ENCODE assay signal across 15 cellular contexts in the genomic region with DNA sequence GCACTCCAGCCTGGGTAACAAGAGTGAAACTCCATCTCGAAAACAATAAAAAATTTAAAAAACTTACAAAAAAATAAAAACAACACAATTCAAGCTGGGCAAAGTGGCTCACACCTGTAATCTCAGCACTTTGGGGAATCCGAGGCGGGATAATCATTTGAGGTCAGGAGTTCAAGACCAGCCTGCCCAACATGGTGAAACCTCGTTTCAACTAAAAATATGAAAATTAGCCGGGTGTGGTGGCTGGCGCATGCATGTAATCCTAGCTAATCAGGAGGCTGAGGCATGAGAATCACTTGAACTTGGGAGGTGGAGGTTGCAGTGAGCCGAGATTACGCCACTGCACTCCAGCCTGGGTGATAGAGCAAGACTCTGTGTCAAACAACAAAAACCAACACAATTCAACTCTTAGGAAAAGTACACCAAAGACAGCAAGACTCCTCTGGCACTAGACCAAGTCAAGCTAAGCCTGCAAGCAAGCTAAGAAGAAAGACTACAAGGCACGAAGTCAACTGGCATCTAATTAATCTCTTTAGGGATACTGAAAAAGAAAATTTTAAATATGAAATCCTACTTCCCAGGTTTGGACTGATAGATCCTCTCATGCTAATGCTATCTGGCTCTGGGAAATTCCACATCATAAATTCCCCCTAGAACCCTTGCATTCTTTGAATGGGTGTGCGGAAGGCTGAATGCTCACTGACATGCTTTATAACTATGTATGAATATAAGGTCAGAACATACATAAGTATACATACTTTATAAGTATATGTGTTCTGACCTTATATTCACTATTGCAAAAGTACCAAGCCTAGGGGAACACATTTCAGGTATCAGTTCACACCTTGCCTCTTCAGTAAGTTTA. TPM values are rescaled to one million over a fixed set of nuclear protein-coding genes. Genes with fewer than 3 reads are reported as not detected.
DNase-seq lines count a peak whose midpoint lies in the region; ATAC-seq and TF ChIP-seq lines count a peak whose summit lies in the region.
"Had no signal": no experiment of that assay in that cellular context is flagged by ENCODE, and none has a peak within 500 bp of the region (broad histone marks: within the 10 kb centered on the region; RNA-seq: fewer than 3 reads in every experiment).

No MANE protein-coding gene starts in this region.

- 71 to 72% methylated on average over 10 of the region's 10 CpGs for WGBS in thyroid gland, 2 donors

- no peaks in the 10 kb centered on the region for H3F3A ChIP-seq in neural progenitor cell (ENCODE audit: low read depth)

- H3K27ac ChIP-seq in neural progenitor cell = no peak overlapping the region
- peak overlapping the region; percentile 85 to 93 (median 90) for H3K27ac ChIP-seq in thyroid gland
- no peak overlapping the region for H3K27ac ChIP-seq in tibial artery
- H3K27ac ChIP-seq: BLaER1 had no signal

- H3K79me2 ChIP-seq in neural progenitor cell (ENCODE audit: low read depth) = no peaks in the 10 kb centered on the region

- ATAC-seq in GM19395 (IDR thresholded peaks at IDR 0.05; ENCODE audit: unreplicated experiment) = no peak

- no peaks in the 10 kb centered on the region for H3K27me3 Mint-ChIP-seq in activated naive CD4-positive, alpha-beta T cell treated with anti-CD3 and anti-CD28 coated beads, Interleukin-2, amount 10 ng/mL, durations not matched to agents 7 days and 5 days
- no peaks in the 10 kb centered on the region for H3K27me3 Mint-ChIP-seq in activated naive CD4-positive, alpha-beta T cell treated with anti-CD3 and anti-CD28 coated beads for 36 hours (ENCODE audit: low read depth)
- H3K27me3 Mint-ChIP-seq in neural progenitor cell (ENCODE audit: insufficient read depth, low read depth) = peaks cover 3% of the 10 kb centered on the region

- H3K27ac Mint-ChIP-seq in activated naive CD4-positive, alpha-beta T cell treated with anti-CD3 and anti-CD28 coated beads, Interleukin-2, amount 10 ng/mL, durations not matched to agents 7 days and 5 days = peak overlapping the region; percentile 21
- no peak overlapping the region for H3K27ac Mint-ChIP-seq in activated naive CD4-positive, alpha-beta T cell treated with anti-CD3 and anti-CD28 coated beads for 36 hours
- H3K27ac Mint-ChIP-seq in neural progenitor cell = no peak overlapping the region

- peaks cover 63% of the 10 kb centered on the region for H3K4me1 Mint-ChIP-seq in activated naive CD4-positive, alpha-beta T cell treated with anti-CD3 and anti-CD28 coated beads, Interleukin-2, amount 10 ng/mL, durations not matched to agents 7 days and 5 days
- peaks cover 58% of the 10 kb centered on the region for H3K4me1 Mint-ChIP-seq in activated naive CD4-positive, alpha-beta T cell treated with anti-CD3 and anti-CD28 coated beads for 36 hours (ENCODE audit: low read depth)
- peaks cover 19% of the 10 kb centered on the region for H3K4me1 Mint-ChIP-seq in neural progenitor cell

- H3K4me3 ChIP-seq in neural progenitor cell (no peak overlapping the region), thyroid gland (replicated peaks in 1 of 3) (no peak overlapping the region), tibial artery (no peak overlapping the region)
- H3K4me3 ChIP-seq: BLaER1, HAP-1 had no signal

- TF ChIP-seq POLR2A in thyroid gland (IDR thresholded peaks at IDR 0.05) = no peak

- H3K36me3 Mint-ChIP-seq in activated naive CD4-positive, alpha-beta T cell treated with anti-CD3 and anti-CD28 coated beads, Interleukin-2, amount 10 ng/mL, durations not matched to agents 7 days and 5 days = peaks cover 47% of the 10 kb centered on the region
- peaks cover 13% of the 10 kb centered on the region for H3K36me3 Mint-ChIP-seq in activated naive CD4-positive, alpha-beta T cell treated with anti-CD3 and anti-CD28 coated beads for 36 hours (ENCODE audit: low read depth)
- peaks cover 6% of the 10 kb centered on the region for H3K36me3 Mint-ChIP-seq in neural progenitor cell

- H3K27me3 ChIP-seq in neural progenitor cell = no peaks in the 10 kb centered on the region
- H3K27me3 ChIP-seq in thyroid gland = no peaks in the 10 kb centered on the region
- H3K27me3 ChIP-seq in tibial artery = peaks cover 0 to under 1% of the 10 kb centered on the region in 2 donors
- H3K27me3 ChIP-seq: BLaER1 had no signal

- H3K36me3 ChIP-seq in neural progenitor cell (no peaks in the 10 kb centered on the region), thyroid gland (no peaks in the 10 kb centered on the region), tibial artery (no peaks in the 10 kb centered on the region)
- H3K36me3 ChIP-seq: BLaER1, HAP-1 had no signal

- H3K9me3 ChIP-seq in neural progenitor cell (ENCODE audit: low read depth) (no peaks in the 10 kb centered on the region), thyroid gland (no peaks in the 10 kb centered on the region), tibial artery (no peaks in the 10 kb centered on the region)
- H3K9me3 ChIP-seq: BLaER1, HAP-1 had no signal

- no peak overlapping the region for H2AFZ ChIP-seq in neural progenitor cell (replicated peaks)

- no peak for TF ChIP-seq CTCF in neural progenitor cell (IDR thresholded peaks at IDR 0.05)
- no peak for TF ChIP-seq CTCF in thyroid gland (IDR thresholded peaks at IDR 0.05)
- TF ChIP-seq CTCF in tibial artery (IDR thresholded peaks at IDR 0.05) = no peak

- H4K20me1 ChIP-seq in neural progenitor cell (ENCODE audit: low read depth) = no peaks in the 10 kb centered on the region
- H4K20me1 ChIP-seq: BLaER1 had no signal

- intact Hi-C loops in activated naive CD4-positive, alpha-beta T cell treated with anti-CD3 and anti-CD28 coated beads for 36 hours (cut with micrococcal nuclease) = no loop called here
- intact Hi-C loops in thyroid gland (cut with DNase I) = no loop called here
- intact Hi-C loops in tibial artery (cut with DNase I; ENCODE audit: low total_unique reads) = no loop called here

- H3K9me3 Mint-ChIP-seq in activated naive CD4-positive, alpha-beta T cell treated with anti-CD3 and anti-CD28 coated beads, Interleukin-2, amount 10 ng/mL, durations not matched to agents 7 days and 5 days = no peaks in the 10 kb centered on the region
- H3K9me3 Mint-ChIP-seq in activated naive CD4-positive, alpha-beta T cell treated with anti-CD3 and anti-CD28 coated beads for 36 hours = no peaks in the 10 kb centered on the region
- H3K9me3 Mint-ChIP-seq in neural progenitor cell = no peaks in the 10 kb centered on the region

- peak overlapping the region; percentile 8 for H3K9ac ChIP-seq in neural progenitor cell
- H3K9ac ChIP-seq: BLaER1 had no signal

- no peak for DNase-seq in activated naive CD4-positive, alpha-beta T cell treated with anti-CD3 and anti-CD28 coated beads, Interleukin-2, amount 10 ng/mL, durations not matched to agents 7 days and 5 days
- DNase-seq in activated naive CD4-positive, alpha-beta T cell treated with anti-CD3 and anti-CD28 coated beads for 36 hours = no peak
- peak; percentile 48 for DNase-seq in amniotic epithelial cell (ENCODE audit: low read depth)
- DNase-seq in neural progenitor cell (ENCODE audit: low spot score) = no peak
- peak; percentile 71 to 73 for DNase-seq in thyroid gland
- DNase-seq in tibial artery = no peak
- no peak for DNase-seq in NCI-H2107 (lab: John Stamatoyannopoulos, UW)
- DNase-seq: 8988T, AML-193, Calu3, DMS 273 treated with DMSO at 0.1 percent for 48 hours had no signal

- no peak overlapping the region for H3K4me2 ChIP-seq in neural progenitor cell
- H3K4me2 ChIP-seq: BLaER1 had no signal

- CTCF ChIA-PET in activated naive CD4-positive, alpha-beta T cell treated with anti-CD3 and anti-CD28 coated beads, Interleukin-2, amount 10 ng/mL, durations not matched to agents 7 days and 5 days (lab: Charles Lee) = interaction anchor here (1.0 kb wide), 1 partner anchor 10 kb away, joined by 3 read pairs; no protein-coding TSS in a partner anchor
- CTCF ChIA-PET in activated naive CD4-positive, alpha-beta T cell treated with anti-CD3 and anti-CD28 coated beads for 36 hours (lab: Charles Lee) = no interaction called here

- H3K4me1 ChIP-seq in neural progenitor cell = peaks cover 5% of the 10 kb centered on the region
- H3K4me1 ChIP-seq in thyroid gland = peaks cover 68 to 93% of the 10 kb centered on the region in 2 donors
- no peaks in the 10 kb centered on the region for H3K4me1 ChIP-seq in tibial artery

- H3K4me3 Mint-ChIP-seq in activated naive CD4-positive, alpha-beta T cell treated with anti-CD3 and anti-CD28 coated beads, Interleukin-2, amount 10 ng/mL, durations not matched to agents 7 days and 5 days = no peak overlapping the region
- H3K4me3 Mint-ChIP-seq in activated naive CD4-positive, alpha-beta T cell treated with anti-CD3 and anti-CD28 coated beads for 36 hours = no peak overlapping the region
- H3K4me3 Mint-ChIP-seq in neural progenitor cell = no peak overlapping the region

RNA-seq across cellular contexts. Expression of gene PBX4, which starts 7.9 kb away (rescaled TPM):
- total RNA-seq in activated naive CD4-positive, alpha-beta T cell treated with anti-CD3 and anti-CD28 coated beads for 36 hours = 10 to 100 TPM; 13.5 to 17.5 TPM
- total RNA-seq in neural progenitor cell (ENCODE audit: low replicate concordance) (3.2 and 4.8 TPM in 2 replicates), thyroid gland (10 to 100 TPM; 22.5 to 62.4 (median 38.4) TPM)
- total RNA-seq: HT1080 had no signal

RNA-seq across cellular contexts. Expression of gene LPAR2, which starts 17.4 kb away (rescaled TPM):
- 10 to 100 TPM; 20.2 to 20.7 TPM for total RNA-seq in activated naive CD4-positive, alpha-beta T cell treated with anti-CD3 and anti-CD28 coated beads for 36 hours
- 21.2 and 64.8 TPM in 2 replicates for total RNA-seq in neural progenitor cell (ENCODE audit: low replicate concordance)
- 10 to 100 TPM; 10.2 to 35.2 (median 22.9) TPM for total RNA-seq in thyroid gland

RNA-seq across cellular contexts. Expression of gene GMIP, which starts 32.8 kb away (rescaled TPM):
- total RNA-seq in activated naive CD4-positive, alpha-beta T cell treated with anti-CD3 and anti-CD28 coated beads for 36 hours = 10 to 100 TPM; 38.7 to 40.6 TPM
- total RNA-seq in neural progenitor cell (ENCODE audit: low replicate concordance) (6.4 and 7.9 TPM in 2 replicates), thyroid gland (10 to 100 TPM; 12.9 to 23.5 (median 17.3) TPM)

RNA-seq across cellular contexts. Expression of gene ATP13A1, which starts 52.9 kb away (rescaled TPM):
- 10 to 100 TPM; 48.7 to 55.1 TPM for total RNA-seq in activated naive CD4-positive, alpha-beta T cell treated with anti-CD3 and anti-CD28 coated beads for 36 hours
- total RNA-seq in neural progenitor cell (ENCODE audit: low replicate concordance) (19.2 and 181 TPM in 2 replicates), thyroid gland (100 to 1,000 TPM in 3 of 4 donors, 10 to 100 TPM in 1; 97.3 to 293 (median 129) TPM)

RNA-seq across cellular contexts. Expression of gene ZNF101, which starts 58.0 kb away (rescaled TPM):
- 10 to 100 TPM; 51.8 to 54.3 TPM for total RNA-seq in activated naive CD4-positive, alpha-beta T cell treated with anti-CD3 and anti-CD28 coated beads for 36 hours
- total RNA-seq in neural progenitor cell (ENCODE audit: low replicate concordance) (22.6 and 29.5 TPM in 2 replicates), thyroid gland (10 to 100 TPM in 2 of 4 donors, 1 to 10 TPM in 2; 6.9 to 13.4 (median 11.3) TPM)

Comparison
In these comparisons a context has a peak if more than half of its experiments do, and no peak if none do; other contexts are left out.
1. DNase-seq: peak in amniotic epithelial cell (single experiment) and thyroid gland (2 of 2); none in activated naive CD4-positive, alpha-beta T cell treated with anti-CD3 and anti-CD28 coated beads, Interleukin-2, amount 10 ng/mL, durations not matched to agents 7 days and 5 days (single experiment), activated naive CD4-positive, alpha-beta T cell treated with anti-CD3 and anti-CD28 coated beads for 36 hours (single experiment), neural progenitor cell (single experiment), tibial artery (0 of 2) and NCI-H2107 (single experiment).
2. H3K27ac ChIP-seq: peak in thyroid gland (3 of 3); none in neural progenitor cell (single experiment) and tibial artery (0 of 2).